Comparison of ENCODE assay signal across 2 cellular contexts in the genomic region with DNA sequence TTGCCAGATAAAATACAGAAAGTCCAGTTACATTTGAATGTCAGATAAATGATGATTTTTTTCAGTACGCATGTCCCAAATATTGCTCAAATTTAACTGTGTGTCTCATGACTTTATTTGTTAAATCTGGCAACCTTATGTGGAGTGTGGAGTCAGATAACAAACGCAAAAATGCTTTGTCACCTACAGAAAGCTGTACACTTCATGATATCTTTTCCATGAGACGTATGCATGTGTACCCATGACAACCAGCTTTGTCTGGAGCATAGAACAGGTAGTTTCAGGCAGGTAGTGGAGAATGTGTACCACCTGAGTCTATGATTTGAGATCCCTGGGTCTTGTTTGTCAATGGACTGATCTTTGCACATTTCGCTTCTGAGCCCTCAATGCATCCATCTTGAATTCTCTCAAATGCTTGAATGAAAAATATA.
TF ChIP-seq lines count a peak whose summit lies in the region.

No MANE protein-coding gene starts in this region.

TF ChIP-seq in SK-N-SH, 30 proteins besides CTCF, POLR2A, EP300 and RAD21 (continued from another document):
- TF ChIP-seq, protein P1, sequence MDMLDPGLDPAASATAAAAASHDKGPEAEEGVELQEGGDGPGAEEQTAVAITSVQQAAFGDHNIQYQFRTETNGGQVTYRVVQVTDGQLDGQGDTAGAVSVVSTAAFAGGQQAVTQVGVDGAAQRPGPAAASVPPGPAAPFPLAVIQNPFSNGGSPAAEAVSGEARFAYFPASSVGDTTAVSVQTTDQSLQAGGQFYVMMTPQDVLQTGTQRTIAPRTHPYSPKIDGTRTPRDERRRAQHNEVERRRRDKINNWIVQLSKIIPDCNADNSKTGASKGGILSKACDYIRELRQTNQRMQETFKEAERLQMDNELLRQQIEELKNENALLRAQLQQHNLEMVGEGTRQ (IDR thresholded peaks at IDR 0.05; ENCODE audit: borderline replicate concordance, low read depth, low read length): no peak
- no peak for TF ChIP-seq RXRA (IDR thresholded peaks at IDR 0.05; ENCODE audit: borderline replicate concordance, low read depth)
- TF ChIP-seq POLR2AphosphoS5 (IDR thresholded peaks at IDR 0.05; ENCODE audit: low read depth, low read length): no peak
- no peak for TF ChIP-seq RCOR1 (IDR thresholded peaks at IDR 0.05; ENCODE audit: low read length)
- TF ChIP-seq YY1 (IDR thresholded peaks at IDR 0.05; ENCODE audit: low read depth): no peak
- no peak for TF ChIP-seq TCF12 (IDR thresholded peaks at IDR 0.05)
- TF ChIP-seq, protein P2, sequence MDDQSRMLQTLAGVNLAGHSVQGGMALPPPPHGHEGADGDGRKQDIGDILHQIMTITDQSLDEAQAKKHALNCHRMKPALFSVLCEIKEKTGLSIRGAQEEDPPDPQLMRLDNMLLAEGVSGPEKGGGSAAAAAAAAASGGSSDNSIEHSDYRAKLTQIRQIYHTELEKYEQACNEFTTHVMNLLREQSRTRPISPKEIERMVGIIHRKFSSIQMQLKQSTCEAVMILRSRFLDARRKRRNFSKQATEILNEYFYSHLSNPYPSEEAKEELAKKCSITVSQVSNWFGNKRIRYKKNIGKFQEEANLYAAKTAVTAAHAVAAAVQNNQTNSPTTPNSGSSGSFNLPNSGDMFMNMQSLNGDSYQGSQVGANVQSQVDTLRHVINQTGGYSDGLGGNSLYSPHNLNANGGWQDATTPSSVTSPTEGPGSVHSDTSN (IDR thresholded peaks at IDR 0.05): no peak
- TF ChIP-seq CHD2 (IDR thresholded peaks at IDR 0.05; ENCODE audit: low read length, partially characterized antibody): no peak
- TF ChIP-seq JUND (IDR thresholded peaks at IDR 0.05): no peak
- TF ChIP-seq, protein P3, sequence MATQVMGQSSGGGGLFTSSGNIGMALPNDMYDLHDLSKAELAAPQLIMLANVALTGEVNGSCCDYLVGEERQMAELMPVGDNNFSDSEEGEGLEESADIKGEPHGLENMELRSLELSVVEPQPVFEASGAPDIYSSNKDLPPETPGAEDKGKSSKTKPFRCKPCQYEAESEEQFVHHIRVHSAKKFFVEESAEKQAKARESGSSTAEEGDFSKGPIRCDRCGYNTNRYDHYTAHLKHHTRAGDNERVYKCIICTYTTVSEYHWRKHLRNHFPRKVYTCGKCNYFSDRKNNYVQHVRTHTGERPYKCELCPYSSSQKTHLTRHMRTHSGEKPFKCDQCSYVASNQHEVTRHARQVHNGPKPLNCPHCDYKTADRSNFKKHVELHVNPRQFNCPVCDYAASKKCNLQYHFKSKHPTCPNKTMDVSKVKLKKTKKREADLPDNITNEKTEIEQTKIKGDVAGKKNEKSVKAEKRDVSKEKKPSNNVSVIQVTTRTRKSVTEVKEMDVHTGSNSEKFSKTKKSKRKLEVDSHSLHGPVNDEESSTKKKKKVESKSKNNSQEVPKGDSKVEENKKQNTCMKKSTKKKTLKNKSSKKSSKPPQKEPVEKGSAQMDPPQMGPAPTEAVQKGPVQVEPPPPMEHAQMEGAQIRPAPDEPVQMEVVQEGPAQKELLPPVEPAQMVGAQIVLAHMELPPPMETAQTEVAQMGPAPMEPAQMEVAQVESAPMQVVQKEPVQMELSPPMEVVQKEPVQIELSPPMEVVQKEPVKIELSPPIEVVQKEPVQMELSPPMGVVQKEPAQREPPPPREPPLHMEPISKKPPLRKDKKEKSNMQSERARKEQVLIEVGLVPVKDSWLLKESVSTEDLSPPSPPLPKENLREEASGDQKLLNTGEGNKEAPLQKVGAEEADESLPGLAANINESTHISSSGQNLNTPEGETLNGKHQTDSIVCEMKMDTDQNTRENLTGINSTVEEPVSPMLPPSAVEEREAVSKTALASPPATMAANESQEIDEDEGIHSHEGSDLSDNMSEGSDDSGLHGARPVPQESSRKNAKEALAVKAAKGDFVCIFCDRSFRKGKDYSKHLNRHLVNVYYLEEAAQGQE (IDR thresholded peaks at IDR 0.05; ENCODE audit: low read depth, low read length): no peak
- TF ChIP-seq RFX5 (IDR thresholded peaks at IDR 0.05; ENCODE audit: low read length): no peak
- TF ChIP-seq, protein P4, sequence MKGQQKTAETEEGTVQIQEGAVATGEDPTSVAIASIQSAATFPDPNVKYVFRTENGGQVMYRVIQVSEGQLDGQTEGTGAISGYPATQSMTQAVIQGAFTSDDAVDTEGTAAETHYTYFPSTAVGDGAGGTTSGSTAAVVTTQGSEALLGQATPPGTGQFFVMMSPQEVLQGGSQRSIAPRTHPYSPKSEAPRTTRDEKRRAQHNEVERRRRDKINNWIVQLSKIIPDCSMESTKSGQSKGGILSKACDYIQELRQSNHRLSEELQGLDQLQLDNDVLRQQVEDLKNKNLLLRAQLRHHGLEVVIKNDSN (IDR thresholded peaks at IDR 0.05; ENCODE audit: borderline replicate concordance, low read depth): no peak
- TF ChIP-seq FOXM1 (IDR thresholded peaks at IDR 0.05; ENCODE audit: low read depth): no peak

TF ChIP-seq in SK-N-SH treated with all-trans-retinoic acid at 6 μM for 48 hours, 23 proteins besides CTCF, POLR2A, EP300 and RAD21 (continued from another document):
- TF ChIP-seq, protein P5, sequence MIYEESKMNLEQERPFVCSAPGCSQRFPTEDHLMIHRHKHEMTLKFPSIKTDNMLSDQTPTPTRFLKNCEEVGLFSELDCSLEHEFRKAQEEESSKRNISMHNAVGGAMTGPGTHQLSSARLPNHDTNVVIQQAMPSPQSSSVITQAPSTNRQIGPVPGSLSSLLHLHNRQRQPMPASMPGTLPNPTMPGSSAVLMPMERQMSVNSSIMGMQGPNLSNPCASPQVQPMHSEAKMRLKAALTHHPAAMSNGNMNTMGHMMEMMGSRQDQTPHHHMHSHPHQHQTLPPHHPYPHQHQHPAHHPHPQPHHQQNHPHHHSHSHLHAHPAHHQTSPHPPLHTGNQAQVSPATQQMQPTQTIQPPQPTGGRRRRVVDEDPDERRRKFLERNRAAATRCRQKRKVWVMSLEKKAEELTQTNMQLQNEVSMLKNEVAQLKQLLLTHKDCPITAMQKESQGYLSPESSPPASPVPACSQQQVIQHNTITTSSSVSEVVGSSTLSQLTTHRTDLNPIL (CRISPR knock-in tag; IDR thresholded peaks at IDR 0.05; ENCODE audit: low read depth): no peak
- no peak for TF ChIP-seq ZNF565 (CRISPR knock-in tag; conservative IDR thresholded peaks at IDR 0.05; ENCODE audit: low read depth)
- no peak for TF ChIP-seq ZFP3 (CRISPR knock-in tag; IDR thresholded peaks at IDR 0.05)
- no peak for TF ChIP-seq PPARA (CRISPR knock-in tag; IDR thresholded peaks at IDR 0.05; ENCODE audit: borderline replicate concordance)
- TF ChIP-seq GLIS3 (CRISPR knock-in tag; IDR thresholded peaks at IDR 0.05): no peak
- no peak for TF ChIP-seq BACH2 (CRISPR knock-in tag; IDR thresholded peaks at IDR 0.05; ENCODE audit: borderline replicate concordance)
- no peak for TF ChIP-seq CSDC2 (CRISPR knock-in tag; IDR thresholded peaks at IDR 0.05)
- no peak for TF ChIP-seq OSR1 (CRISPR knock-in tag; IDR thresholded peaks at IDR 0.05)
- TF ChIP-seq, protein P6, sequence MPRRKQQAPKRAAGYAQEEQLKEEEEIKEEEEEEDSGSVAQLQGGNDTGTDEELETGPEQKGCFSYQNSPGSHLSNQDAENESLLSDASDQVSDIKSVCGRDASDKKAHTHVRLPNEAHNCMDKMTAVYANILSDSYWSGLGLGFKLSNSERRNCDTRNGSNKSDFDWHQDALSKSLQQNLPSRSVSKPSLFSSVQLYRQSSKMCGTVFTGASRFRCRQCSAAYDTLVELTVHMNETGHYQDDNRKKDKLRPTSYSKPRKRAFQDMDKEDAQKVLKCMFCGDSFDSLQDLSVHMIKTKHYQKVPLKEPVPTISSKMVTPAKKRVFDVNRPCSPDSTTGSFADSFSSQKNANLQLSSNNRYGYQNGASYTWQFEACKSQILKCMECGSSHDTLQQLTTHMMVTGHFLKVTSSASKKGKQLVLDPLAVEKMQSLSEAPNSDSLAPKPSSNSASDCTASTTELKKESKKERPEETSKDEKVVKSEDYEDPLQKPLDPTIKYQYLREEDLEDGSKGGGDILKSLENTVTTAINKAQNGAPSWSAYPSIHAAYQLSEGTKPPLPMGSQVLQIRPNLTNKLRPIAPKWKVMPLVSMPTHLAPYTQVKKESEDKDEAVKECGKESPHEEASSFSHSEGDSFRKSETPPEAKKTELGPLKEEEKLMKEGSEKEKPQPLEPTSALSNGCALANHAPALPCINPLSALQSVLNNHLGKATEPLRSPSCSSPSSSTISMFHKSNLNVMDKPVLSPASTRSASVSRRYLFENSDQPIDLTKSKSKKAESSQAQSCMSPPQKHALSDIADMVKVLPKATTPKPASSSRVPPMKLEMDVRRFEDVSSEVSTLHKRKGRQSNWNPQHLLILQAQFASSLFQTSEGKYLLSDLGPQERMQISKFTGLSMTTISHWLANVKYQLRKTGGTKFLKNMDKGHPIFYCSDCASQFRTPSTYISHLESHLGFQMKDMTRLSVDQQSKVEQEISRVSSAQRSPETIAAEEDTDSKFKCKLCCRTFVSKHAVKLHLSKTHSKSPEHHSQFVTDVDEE (CRISPR knock-in tag; IDR thresholded peaks at IDR 0.05): no peak
- no peak for TF ChIP-seq ZFP30 (CRISPR knock-in tag; IDR thresholded peaks at IDR 0.05)
- no peak for TF ChIP-seq ARNTL (CRISPR knock-in tag; IDR thresholded peaks at IDR 0.05; ENCODE audit: borderline replicate concordance, low read depth)
- TF ChIP-seq ESRRG (CRISPR knock-in tag; IDR thresholded peaks at IDR 0.05): no peak
- TF ChIP-seq RARB (CRISPR knock-in tag; IDR thresholded peaks at IDR 0.05): no peak
- no peak for TF ChIP-seq ZNF70 (CRISPR knock-in tag; IDR thresholded peaks at IDR 0.05)
- no peak for TF ChIP-seq SNAI2 (CRISPR knock-in tag; IDR thresholded peaks at IDR 0.05)
- no peak for TF ChIP-seq ZC3H10 (CRISPR knock-in tag; IDR thresholded peaks at IDR 0.05)
- TF ChIP-seq ISL1 (CRISPR knock-in tag; IDR thresholded peaks at IDR 0.05): no peak
- TF ChIP-seq, protein P7, sequence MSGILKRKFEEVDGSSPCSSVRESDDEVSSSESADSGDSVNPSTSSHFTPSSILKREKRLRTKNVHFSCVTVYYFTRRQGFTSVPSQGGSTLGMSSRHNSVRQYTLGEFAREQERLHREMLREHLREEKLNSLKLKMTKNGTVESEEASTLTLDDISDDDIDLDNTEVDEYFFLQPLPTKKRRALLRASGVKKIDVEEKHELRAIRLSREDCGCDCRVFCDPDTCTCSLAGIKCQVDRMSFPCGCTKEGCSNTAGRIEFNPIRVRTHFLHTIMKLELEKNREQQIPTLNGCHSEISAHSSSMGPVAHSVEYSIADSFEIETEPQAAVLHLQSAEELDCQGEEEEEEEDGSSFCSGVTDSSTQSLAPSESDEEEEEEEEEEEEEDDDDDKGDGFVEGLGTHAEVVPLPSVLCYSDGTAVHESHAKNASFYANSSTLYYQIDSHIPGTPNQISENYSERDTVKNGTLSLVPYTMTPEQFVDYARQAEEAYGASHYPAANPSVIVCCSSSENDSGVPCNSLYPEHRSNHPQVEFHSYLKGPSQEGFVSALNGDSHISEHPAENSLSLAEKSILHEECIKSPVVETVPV (CRISPR knock-in tag; IDR thresholded peaks at IDR 0.05): no peak
